ENCODE assay signal across 15 cellular contexts in the genomic region with DNA sequence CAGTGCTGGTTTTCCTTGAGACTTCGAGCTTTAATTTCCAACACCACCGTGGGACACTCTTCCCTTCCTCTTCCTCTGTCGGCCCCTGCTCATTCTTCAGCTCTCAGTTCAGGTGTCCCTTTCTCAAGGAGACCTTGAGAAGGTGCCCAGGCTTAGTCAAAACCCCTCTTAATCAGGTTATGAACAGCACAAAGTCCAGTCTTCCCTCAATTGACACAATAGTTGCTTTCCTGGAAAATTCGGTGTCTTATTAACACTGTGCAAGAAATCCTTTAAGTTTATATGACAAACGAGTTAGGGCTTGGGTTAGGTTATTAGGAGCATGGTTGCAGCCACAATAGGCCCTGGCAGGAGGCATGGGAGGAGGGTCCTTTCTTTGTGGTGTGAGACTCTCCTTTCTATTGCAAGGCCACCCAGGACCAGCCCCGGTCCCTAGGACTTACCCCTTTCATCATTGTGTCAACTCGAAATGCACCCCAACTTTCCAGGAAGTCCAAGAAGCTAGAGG. TPM values are rescaled to one million over a fixed set of nuclear protein-coding genes. Genes with fewer than 3 reads are reported as not detected.
A peak's percentile ranks its signal among the peaks of the same experiment; 100 is the strongest.
DNase-seq lines count a peak whose midpoint lies in the region; ATAC-seq and TF ChIP-seq lines count a peak whose summit lies in the region.
"Had no signal": no experiment of that assay in that cellular context is flagged by ENCODE, and none has a peak within 500 bp of the region (broad histone marks: within the 10 kb centered on the region; RNA-seq: fewer than 3 reads in every experiment).

No MANE protein-coding gene starts in this region.

- no peak for DNase-seq in activated naive CD8-positive, alpha-beta T cell treated with anti-CD3 and anti-CD28 coated beads, Interleukin-2, amount 50 U/mL, for 24 hours
- DNase-seq in naive B cell (no peak), transverse colon (no peak), MM.1S (no peak)
- no peak for DNase-seq in activated T-cell treated with anti-CD3 and anti-CD28 coated beads, Interleukin-2, amount 50 U/mL, for 48 hours
- DNase-seq: activated CD4-positive, alpha-beta T cell treated with anti-CD3 and anti-CD28 coated beads, Interleukin-2, amount 50 U/mL, for 1 hour; activated effector memory CD4-positive, alpha-beta T cell treated with anti-CD3 and anti-CD28 coated beads, Interleukin-2, amount 50 U/mL, for 16 hours; NCI-H2029 treated with DMSO at 0.1 percent for 48 hours had no signal

- H3K9me2 ChIP-seq in MM.1S (replicated peaks; ENCODE audit: insufficient read depth, low read length) = no peaks in the 10 kb centered on the region

- H4K20me1 ChIP-seq in MM.1S (ENCODE audit: insufficient read depth, low read length) = peaks cover 16% of the 10 kb centered on the region

- H3K36me3 ChIP-seq in transverse colon (no peaks in the 10 kb centered on the region), MM.1S (replicated peaks; ENCODE audit: insufficient read depth, low read length) (no peaks in the 10 kb centered on the region)
- H3K36me3 ChIP-seq: breast epithelium had no signal

- no peaks in the 10 kb centered on the region for H3K9me3 Mint-ChIP-seq in activated naive CD8-positive, alpha-beta T cell (ENCODE audit: low read depth)
- no peaks in the 10 kb centered on the region for H3K9me3 Mint-ChIP-seq in activated naive CD8-positive, alpha-beta T cell treated with anti-CD3 and anti-CD28 coated beads, Interleukin-2, amount 50 U/mL, for 24 hours
- no peaks in the 10 kb centered on the region for H3K9me3 Mint-ChIP-seq in naive B cell

- no peak for ATAC-seq in activated naive CD8-positive, alpha-beta T cell treated with anti-CD3 and anti-CD28 coated beads, Interleukin-2, amount 50 U/mL, for 24 hours
- ATAC-seq in naive B cell (ENCODE audit: low read depth in 2 of 2) (no peak), SK-N-SH treated with all-trans-retinoic acid at 6 μM for 48 hours (no peak)

- H3K9ac ChIP-seq in MM.1S (ENCODE audit: low read length) = no peak overlapping the region

- no peak overlapping the region for H3K27ac Mint-ChIP-seq in activated naive CD8-positive, alpha-beta T cell
- H3K27ac Mint-ChIP-seq in activated naive CD8-positive, alpha-beta T cell treated with anti-CD3 and anti-CD28 coated beads, Interleukin-2, amount 50 U/mL, for 24 hours = no peak overlapping the region
- H3K27ac Mint-ChIP-seq in naive B cell = peak overlapping the region; percentile 85 to 98 (median 94)

- H3K4me2 ChIP-seq in MM.1S (ENCODE audit: low read depth, low read length) = no peak overlapping the region

- H3K27ac ChIP-seq in cingulate gyrus (ENCODE audit: low read depth, low read length) (peak overlapping the region; percentile 11), transverse colon (peak overlapping the region; percentile 89 to 95 (median 92)), MM.1S (ENCODE audit: low read length) (no peak overlapping the region)

- H3K36me3 Mint-ChIP-seq in activated naive CD8-positive, alpha-beta T cell = peaks cover 3% of the 10 kb centered on the region
- peaks cover 11% of the 10 kb centered on the region for H3K36me3 Mint-ChIP-seq in activated naive CD8-positive, alpha-beta T cell treated with anti-CD3 and anti-CD28 coated beads, Interleukin-2, amount 50 U/mL, for 24 hours (ENCODE audit: low read depth)
- H3K36me3 Mint-ChIP-seq in naive B cell = no peaks in the 10 kb centered on the region

- H3F3A ChIP-seq in MM.1S (ENCODE audit: insufficient read depth, low read length) = no peaks in the 10 kb centered on the region

- H3K4me3 Mint-ChIP-seq in activated naive CD8-positive, alpha-beta T cell = peak overlapping the region; percentile 46
- H3K4me3 Mint-ChIP-seq in activated naive CD8-positive, alpha-beta T cell treated with anti-CD3 and anti-CD28 coated beads, Interleukin-2, amount 50 U/mL, for 24 hours = no peak overlapping the region
- peak overlapping the region; percentile 88 to 96 (median 92) for H3K4me3 Mint-ChIP-seq in naive B cell

- H3K4me1 ChIP-seq in transverse colon (peaks cover 11 to 67% (median 32%) of the 10 kb centered on the region in 4 donors), MM.1S (ENCODE audit: low read length) (peaks cover 23% of the 10 kb centered on the region)

- TF ChIP-seq POLR2A in transverse colon (IDR thresholded peaks at IDR 0.05) = no peak

- WGBS in transverse colon (ENCODE audit: low coverage in 1 of 2), 2 donors = 58 to 60% methylated on average over 7 of the region's 7 CpGs

- H3K4me3 ChIP-seq in transverse colon (peak overlapping the region in 1 of 4 donors; percentile 93), MM.1S (ENCODE audit: low read length) (no peak overlapping the region)
- H3K4me3 ChIP-seq: skin epidermis had no signal

- H3K9me3 ChIP-seq in transverse colon (no peaks in the 10 kb centered on the region), MM.1S (replicated peaks; ENCODE audit: insufficient read depth, low read length) (no peaks in the 10 kb centered on the region)
- H3K9me3 ChIP-seq: breast epithelium had no signal

- peaks cover 41% of the 10 kb centered on the region for H3K4me1 Mint-ChIP-seq in activated naive CD8-positive, alpha-beta T cell (ENCODE audit: low read depth)
- peaks cover 41% of the 10 kb centered on the region for H3K4me1 Mint-ChIP-seq in activated naive CD8-positive, alpha-beta T cell treated with anti-CD3 and anti-CD28 coated beads, Interleukin-2, amount 50 U/mL, for 24 hours
- H3K4me1 Mint-ChIP-seq in naive B cell = peaks cover 58 to 84% (median 65%) of the 10 kb centered on the region in 3 donors

- H2AFZ ChIP-seq in MM.1S (ENCODE audit: low read length) = no peak overlapping the region

- in situ Hi-C loops in transverse colon (cut with MboI; ENCODE audit: low pct_ligation_motif_present in 1 of 4, low pct_unique_long_range_greater_than_20kb in 1 of 4, low sequenced_read_pairs in 3 of 4) = loop anchor here in 3 of 4 donors (25.0 kb wide), 2 partner anchors 331 to 356 kb away; a partner anchor contains a TSS

- H3K79me2 ChIP-seq in MM.1S (ENCODE audit: low read length) = peaks cover 34% of the 10 kb centered on the region

- intact Hi-C loops in transverse colon (cut with DNase I; ENCODE audit: low total_unique reads) = loop anchor here (10.0 kb wide), 1 partner anchor 153 kb away; no protein-coding TSS in a partner anchor

- H3K27me3 ChIP-seq in transverse colon (no peaks in the 10 kb centered on the region), MM.1S (replicated peaks; ENCODE audit: insufficient read depth, low read length) (peaks cover 13% of the 10 kb centered on the region)
- H3K27me3 ChIP-seq: breast epithelium had no signal

- no peak for TF ChIP-seq EP300 in transverse colon (IDR thresholded peaks at IDR 0.05; ENCODE audit: low read depth)

- H3K27me3 Mint-ChIP-seq in activated naive CD8-positive, alpha-beta T cell = peaks cover 1% of the 10 kb centered on the region
- peaks cover 11% of the 10 kb centered on the region for H3K27me3 Mint-ChIP-seq in activated naive CD8-positive, alpha-beta T cell treated with anti-CD3 and anti-CD28 coated beads, Interleukin-2, amount 50 U/mL, for 24 hours
- no peaks in the 10 kb centered on the region for H3K27me3 Mint-ChIP-seq in naive B cell

- TF ChIP-seq CTCF in transverse colon (IDR thresholded peaks at IDR 0.05) (no peak), MM.1S (IDR thresholded peaks at IDR 0.05; ENCODE audit: low read length) (no peak)

TF ChIP-seq in SK-N-SH treated with all-trans-retinoic acid at 6 μM for 48 hours, 23 proteins besides CTCF, POLR2A, EP300 and RAD21 (continues in another document):
- no peak for TF ChIP-seq TCF4 (CRISPR knock-in tag; IDR thresholded peaks at IDR 0.05; ENCODE audit: borderline replicate concordance)
- no peak for TF ChIP-seq ZNF565 (CRISPR knock-in tag; conservative IDR thresholded peaks at IDR 0.05; ENCODE audit: low read depth)
- no peak for TF ChIP-seq ARNTL (CRISPR knock-in tag; IDR thresholded peaks at IDR 0.05; ENCODE audit: borderline replicate concordance, low read depth)
- no peak for TF ChIP-seq SNAI2 (CRISPR knock-in tag; IDR thresholded peaks at IDR 0.05)
- TF ChIP-seq, protein P1, sequence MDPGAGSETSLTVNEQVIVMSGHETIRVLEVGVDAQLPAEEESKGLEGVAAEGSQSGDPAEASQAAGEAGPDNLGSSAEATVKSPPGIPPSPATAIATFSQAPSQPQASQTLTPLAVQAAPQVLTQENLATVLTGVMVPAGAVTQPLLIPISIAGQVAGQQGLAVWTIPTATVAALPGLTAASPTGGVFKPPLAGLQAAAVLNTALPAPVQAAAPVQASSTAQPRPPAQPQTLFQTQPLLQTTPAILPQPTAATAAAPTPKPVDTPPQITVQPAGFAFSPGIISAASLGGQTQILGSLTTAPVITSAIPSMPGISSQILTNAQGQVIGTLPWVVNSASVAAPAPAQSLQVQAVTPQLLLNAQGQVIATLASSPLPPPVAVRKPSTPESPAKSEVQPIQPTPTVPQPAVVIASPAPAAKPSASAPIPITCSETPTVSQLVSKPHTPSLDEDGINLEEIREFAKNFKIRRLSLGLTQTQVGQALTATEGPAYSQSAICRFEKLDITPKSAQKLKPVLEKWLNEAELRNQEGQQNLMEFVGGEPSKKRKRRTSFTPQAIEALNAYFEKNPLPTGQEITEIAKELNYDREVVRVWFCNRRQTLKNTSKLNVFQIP (CRISPR knock-in tag; IDR thresholded peaks at IDR 0.05; ENCODE audit: borderline replicate concordance, low read depth) = no peak
- TF ChIP-seq, protein P2, sequence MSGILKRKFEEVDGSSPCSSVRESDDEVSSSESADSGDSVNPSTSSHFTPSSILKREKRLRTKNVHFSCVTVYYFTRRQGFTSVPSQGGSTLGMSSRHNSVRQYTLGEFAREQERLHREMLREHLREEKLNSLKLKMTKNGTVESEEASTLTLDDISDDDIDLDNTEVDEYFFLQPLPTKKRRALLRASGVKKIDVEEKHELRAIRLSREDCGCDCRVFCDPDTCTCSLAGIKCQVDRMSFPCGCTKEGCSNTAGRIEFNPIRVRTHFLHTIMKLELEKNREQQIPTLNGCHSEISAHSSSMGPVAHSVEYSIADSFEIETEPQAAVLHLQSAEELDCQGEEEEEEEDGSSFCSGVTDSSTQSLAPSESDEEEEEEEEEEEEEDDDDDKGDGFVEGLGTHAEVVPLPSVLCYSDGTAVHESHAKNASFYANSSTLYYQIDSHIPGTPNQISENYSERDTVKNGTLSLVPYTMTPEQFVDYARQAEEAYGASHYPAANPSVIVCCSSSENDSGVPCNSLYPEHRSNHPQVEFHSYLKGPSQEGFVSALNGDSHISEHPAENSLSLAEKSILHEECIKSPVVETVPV (CRISPR knock-in tag; IDR thresholded peaks at IDR 0.05) = no peak
- TF ChIP-seq ISL1 (CRISPR knock-in tag; IDR thresholded peaks at IDR 0.05) = no peak
- no peak for TF ChIP-seq ZFP30 (CRISPR knock-in tag; IDR thresholded peaks at IDR 0.05)
- TF ChIP-seq ZFP3 (CRISPR knock-in tag; IDR thresholded peaks at IDR 0.05) = no peak

RNA-seq across cellular contexts. Expression of a gene that starts 1.5 kb away (rescaled TPM):
- 100 to 1,000 TPM; 108 to 134 (median 123) TPM for polyA plus RNA-seq in naive B cell (ENCODE audit: low read depth in 6 of 6)
- total RNA-seq in transverse colon = 10 to 100 TPM; 14.7 to 51.2 (median 48.8) TPM

RNA-seq across cellular contexts. Expression of a gene that starts 23.0 kb away (rescaled TPM):
- polyA plus RNA-seq in naive B cell (ENCODE audit: low read depth in 6 of 6) = under 1 TPM in 4 of 6 donors, not detected in 2; 0.18 to 0.36 (median 0.22) TPM
- total RNA-seq in transverse colon = 1 to 10 TPM in 2 of 4 donors, not detected in 2; 3.7 to 3.8 TPM
- total RNA-seq: LHCN-M2; T-helper 2 cell treated with Interferon-gamma antibody and Interleukin-4, amounts not matched to agents 100 ng/mL and 5 ng/mL, for 36 hours had no signal

Comparison
In these comparisons a context has a peak if more than half of its experiments do, and no peak if none do; other contexts are left out.
1. H3K27ac Mint-ChIP-seq: peak in naive B cell (6 of 6); none in activated naive CD8-positive, alpha-beta T cell (single experiment) and activated naive CD8-positive, alpha-beta T cell treated with anti-CD3 and anti-CD28 coated beads, Interleukin-2, amount 50 U/mL, for 24 hours (single experiment).